Comparison of ENCODE assay signal across 30 cellular contexts in the genomic region with DNA sequence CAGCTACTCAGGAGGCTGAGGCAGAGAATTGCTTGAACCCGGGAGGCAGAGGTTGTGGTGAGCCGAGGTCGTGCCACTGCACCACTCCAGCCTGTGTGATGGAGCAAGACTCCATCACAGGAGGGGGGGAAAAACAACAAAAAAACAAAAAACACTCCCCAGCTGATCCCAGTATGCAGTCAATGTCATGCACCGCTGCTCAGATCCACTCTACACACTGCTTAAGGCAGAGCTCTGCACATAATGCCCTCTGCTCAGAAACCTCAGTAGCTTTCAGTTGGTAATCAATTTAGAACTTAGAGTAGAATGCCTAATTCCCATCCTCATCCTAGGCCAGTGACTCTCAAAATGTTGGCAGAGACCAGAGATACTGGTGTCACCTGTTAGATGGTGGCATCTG. TPM values are rescaled to one million over a fixed set of nuclear protein-coding genes. Genes with fewer than 3 reads are reported as not detected.
A peak's percentile ranks its signal among the peaks of the same experiment; 100 is the strongest.
DNase-seq lines count a peak whose midpoint lies in the region; ATAC-seq and TF ChIP-seq lines count a peak whose summit lies in the region.
"Had no signal": no experiment of that assay in that cellular context is flagged by ENCODE, and none has a peak within 500 bp of the region (broad histone marks: within the 10 kb centered on the region; RNA-seq: fewer than 3 reads in every experiment).

No MANE protein-coding gene starts in this region.

- peaks cover 16% of the 10 kb centered on the region for H3K36me3 ChIP-seq in CD4-positive, CD25-positive, alpha-beta regulatory T cell (ENCODE audit: control insufficient read depth, insufficient read depth, low read length)
- H3K36me3 ChIP-seq in OCI-LY1 (ENCODE audit: insufficient read depth, low read length) (peaks cover 87% of the 10 kb centered on the region), A673 (ENCODE audit: insufficient read depth, low read length, poor library complexity, severe bottlenecking) (peaks cover 84% of the 10 kb centered on the region), SK-N-SH (replicated peaks in 1 of 2; ENCODE audit: control insufficient read depth in 1 of 2, insufficient read depth in 2 of 2, low read length in 1 of 2) (peaks cover 41 to 57% of the 10 kb centered on the region in 2 experiments)
- H3K36me3 ChIP-seq: ovary had no signal

- H3K9me2 ChIP-seq in OCI-LY1 (ENCODE audit: low read depth, low read length) (no peaks in the 10 kb centered on the region), SK-N-SH (no peaks in the 10 kb centered on the region)

- peaks cover 29% of the 10 kb centered on the region for H3K4me1 ChIP-seq in CD4-positive, CD25-positive, alpha-beta regulatory T cell (ENCODE audit: control insufficient read depth, insufficient read depth, low read length, poor library complexity, severe bottlenecking)
- peaks cover 63% of the 10 kb centered on the region for H3K4me1 ChIP-seq in OCI-LY1 (ENCODE audit: insufficient read depth, low read length, severe bottlenecking)
- no peaks in the 10 kb centered on the region for H3K4me1 ChIP-seq in A673 (ENCODE audit: insufficient read depth, low read length, poor library complexity, severe bottlenecking)
- H3K4me1 ChIP-seq in SK-N-SH (ENCODE audit: control insufficient read depth in 1 of 2, insufficient read depth in 2 of 2, low read depth in 1 of 2, low read length in 1 of 2) = no peaks in the 10 kb centered on the region
- H3K4me1 ChIP-seq: A549, right atrium auricular region had no signal

- BruUV-seq in A673 (replicated peaks; lab: Mats Ljungman, UMichigan) = no TSS peak

- no peak overlapping the region for H3K4me2 ChIP-seq in OCI-LY1 (ENCODE audit: low read length)
- no peak overlapping the region for H3K4me2 ChIP-seq in SK-N-SH
- H3K4me2 ChIP-seq: A549 had no signal

- TF ChIP-seq RAD21 in SK-N-SH (IDR thresholded peaks at IDR 0.05; ENCODE audit: low read length) = no peak

- no peak overlapping the region for H3K27ac ChIP-seq in CD4-positive, CD25-positive, alpha-beta regulatory T cell (ENCODE audit: insufficient read depth, low read length, poor library complexity, severe bottlenecking)
- H3K27ac ChIP-seq in OCI-LY1 (ENCODE audit: low read depth, low read length, poor library complexity, severe bottlenecking) = peak overlapping the region; percentile 99
- H3K27ac ChIP-seq in A673 (ENCODE audit: low read depth, low read length, poor library complexity, severe bottlenecking) = no peak overlapping the region
- H3K27ac ChIP-seq in SK-N-SH (ENCODE audit: low read depth in 2 of 2, low read length in 1 of 2) = no peak overlapping the region
- H3K27ac ChIP-seq: A549, coronary artery, ovary, right atrium auricular region, VCaP had no signal

- ATAC-seq in activated CD4-positive, alpha-beta T cell treated with anti-CD3 and anti-CD28 coated beads for 36 hours = no peak
- no peak for ATAC-seq in CD4-positive, CD25-positive, alpha-beta regulatory T cell (ENCODE audit: low read depth in 2 of 2)
- ATAC-seq: activated CD8-positive, alpha-beta T cell treated with anti-CD3 and anti-CD28 coated beads for 36 hours; esophagus mucosa; mucosa of descending colon had no signal

- no peak overlapping the region for H3K4me3 Mint-ChIP-seq in activated CD4-positive, alpha-beta T cell treated with anti-CD3 and anti-CD28 coated beads for 36 hours
- no peak overlapping the region for H3K4me3 Mint-ChIP-seq in CD4-positive, CD25-positive, alpha-beta regulatory T cell
- H3K4me3 Mint-ChIP-seq: activated CD8-positive, alpha-beta T cell treated with anti-CD3 and anti-CD28 coated beads for 36 hours; activated naive CD4-positive, alpha-beta T cell treated with anti-CD3 and anti-CD28 coated beads, Interleukin-2, amount 10 ng/mL, durations not matched to agents 7 days and 5 days; nephron progenitor cell had no signal

- TF ChIP-seq EP300 in SK-N-SH (IDR thresholded peaks at IDR 0.05; ENCODE audit: borderline replicate concordance in 1 of 2, low read depth in 1 of 2, low read length in 1 of 2) = no peak

- no peaks in the 10 kb centered on the region for H3K27me3 Mint-ChIP-seq in activated CD4-positive, alpha-beta T cell treated with anti-CD3 and anti-CD28 coated beads for 36 hours
- H3K27me3 Mint-ChIP-seq in CD4-positive, CD25-positive, alpha-beta regulatory T cell = no peaks in the 10 kb centered on the region
- H3K27me3 Mint-ChIP-seq: activated CD8-positive, alpha-beta T cell treated with anti-CD3 and anti-CD28 coated beads for 36 hours; activated naive CD4-positive, alpha-beta T cell treated with anti-CD3 and anti-CD28 coated beads, Interleukin-2, amount 10 ng/mL, durations not matched to agents 7 days and 5 days had no signal

- no peaks in the 10 kb centered on the region for H3K9me3 ChIP-seq in CD4-positive, CD25-positive, alpha-beta regulatory T cell (ENCODE audit: control insufficient read depth in 2 of 2, low read length in 2 of 2)
- H3K9me3 ChIP-seq in OCI-LY1 (ENCODE audit: low read length) (no peaks in the 10 kb centered on the region), A673 (ENCODE audit: low read depth, low read length, poor library complexity, severe bottlenecking) (no peaks in the 10 kb centered on the region), SK-N-SH (no peaks in the 10 kb centered on the region)
- H3K9me3 ChIP-seq: A549, mucosa of descending colon, ovary, right atrium auricular region had no signal

- H3K9me3 Mint-ChIP-seq in activated CD4-positive, alpha-beta T cell treated with anti-CD3 and anti-CD28 coated beads for 36 hours (ENCODE audit: low read depth) = no peaks in the 10 kb centered on the region
- H3K9me3 Mint-ChIP-seq in CD4-positive, CD25-positive, alpha-beta regulatory T cell = peaks cover 0 to 2% (median 0%) of the 10 kb centered on the region in 7 donors
- H3K9me3 Mint-ChIP-seq: activated CD8-positive, alpha-beta T cell treated with anti-CD3 and anti-CD28 coated beads for 36 hours; activated naive CD4-positive, alpha-beta T cell treated with anti-CD3 and anti-CD28 coated beads, Interleukin-2, amount 10 ng/mL, durations not matched to agents 7 days and 5 days; nephron progenitor cell had no signal

- DNase-seq in activated CD4-positive, alpha-beta T cell treated with anti-CD3 and anti-CD28 coated beads for 36 hours = no peak
- DNase-seq in activated CD4-positive, alpha-beta T cell treated with anti-CD3 and anti-CD28 coated beads for 4 hours = no peak
- DNase-seq in CD4-positive, CD25-positive, alpha-beta regulatory T cell = no peak
- DNase-seq in cerebellar cortex (ENCODE audit: low spot score) (peak; percentile 31), AG20443 (ENCODE audit: low spot score) (no peak), A673 (ENCODE audit: low spot score) (no peak), SK-N-SH (no peak)
- DNase-seq: activated CD8-positive, alpha-beta T cell treated with anti-CD3 and anti-CD28 coated beads for 36 hours; activated naive CD4-positive, alpha-beta T cell treated with anti-CD3 and anti-CD28 coated beads, Interleukin-2, amount 10 ng/mL, durations not matched to agents 7 days and 5 days; anterior cingulate cortex; COR-L47; DMS79 treated with DMSO at 0.1 percent for 48 hours; foreskin melanocyte; KBM-7; mucosa of descending colon; NCI-H1417; NCI-H2081 treated with DMSO at 0.1 percent for 48 hours; NCI-H446 treated with DMSO at 0.1 percent for 48 hours; nephron progenitor cell; OCI-M1; ovary; stimulated activated CD4-positive, alpha-beta T cell treated with anti-CD3 and anti-CD28 coated beads, Interleukin-2, amount 100 ng/mL, for 24 hours; trophoblast cell had no signal

- H3K36me3 Mint-ChIP-seq in activated CD4-positive, alpha-beta T cell treated with anti-CD3 and anti-CD28 coated beads for 36 hours (ENCODE audit: low read depth) = peaks cover 73% of the 10 kb centered on the region
- peaks cover 32% of the 10 kb centered on the region for H3K36me3 Mint-ChIP-seq in CD4-positive, CD25-positive, alpha-beta regulatory T cell

- no peak overlapping the region for H2AFZ ChIP-seq in OCI-LY1 (ENCODE audit: low read length)
- no peak overlapping the region for H2AFZ ChIP-seq in SK-N-SH (ENCODE audit: low read depth)

- H3K79me2 ChIP-seq in OCI-LY1 (ENCODE audit: insufficient read depth, low read length) = no peaks in the 10 kb centered on the region
- no peaks in the 10 kb centered on the region for H3K79me2 ChIP-seq in SK-N-SH (ENCODE audit: insufficient read depth)

- H3F3A ChIP-seq in OCI-LY1 (ENCODE audit: insufficient read depth, low read length) (peaks cover 12% of the 10 kb centered on the region; the same call in 1 of the 2 replicates), SK-N-SH (replicated peaks; ENCODE audit: insufficient read depth) (peaks cover 2% of the 10 kb centered on the region)

- H3K9ac ChIP-seq in OCI-LY1 (ENCODE audit: low read length) (no peak overlapping the region), SK-N-SH (no peak overlapping the region)

- no peak for TF ChIP-seq CTCF in OCI-LY1 (IDR thresholded peaks at IDR 0.05; ENCODE audit: low read length)
- no peak for TF ChIP-seq CTCF in A673 (conservative IDR thresholded peaks at IDR 0.05; ENCODE audit: low read depth, low read length)
- TF ChIP-seq CTCF in SK-N-SH (IDR thresholded peaks at IDR 0.05) = no peak

- peak overlapping the region; percentile 80 for H3K27ac Mint-ChIP-seq in activated CD4-positive, alpha-beta T cell treated with anti-CD3 and anti-CD28 coated beads for 36 hours
- H3K27ac Mint-ChIP-seq in CD4-positive, CD25-positive, alpha-beta regulatory T cell = peak overlapping the region; percentile 76 to 90 (median 90)
- H3K27ac Mint-ChIP-seq: nephron progenitor cell had no signal

- POLR2A ChIA-PET in activated CD4-positive, alpha-beta T cell treated with anti-CD3 and anti-CD28 coated beads for 36 hours (lab: Charles Lee) = interaction anchor here (0.5 kb wide), 1 partner anchor 148 kb away, joined by 5 read pairs; no protein-coding TSS in a partner anchor
- POLR2A ChIA-PET in A673 (lab: Charles Lee; ENCODE audit: low non-redundant PET) = no interaction called here
- POLR2A ChIA-PET in SK-N-SH (lab: Yijun Ruan, JAX) = no interaction called here

- CTCF ChIA-PET in activated CD4-positive, alpha-beta T cell treated with anti-CD3 and anti-CD28 coated beads for 36 hours (lab: Charles Lee) = interaction anchor here (1.5 to 3.0 kb wide), 2 partner anchors 15 to 140 kb away, joined by 3 to 15 read pairs; no protein-coding TSS in a partner anchor
- CTCF ChIA-PET in A673 (lab: Charles Lee) (no interaction called here), SK-N-SH (lab: Yijun Ruan, JAX) (interaction anchor here (2.0 kb wide), 1 partner anchor 15 kb away, joined by 11 read pairs; no protein-coding TSS in a partner anchor)

- H4K20me1 ChIP-seq in OCI-LY1 (ENCODE audit: insufficient read depth, low read length) (no peaks in the 10 kb centered on the region), SK-N-SH (ENCODE audit: insufficient read depth) (no peaks in the 10 kb centered on the region)

- no peak overlapping the region for H3K4me3 ChIP-seq in CD4-positive, CD25-positive, alpha-beta regulatory T cell (ENCODE audit: low read depth, low read length)
- H3K4me3 ChIP-seq in OCI-LY1 (ENCODE audit: low read depth, low read length, poor library complexity, severe bottlenecking) = no peak overlapping the region
- no peak overlapping the region for H3K4me3 ChIP-seq in A673 (ENCODE audit: low read depth, low read length, poor library complexity, severe bottlenecking)
- no peak overlapping the region for H3K4me3 ChIP-seq in SK-N-SH (ENCODE audit: low read depth in 2 of 2, low read length in 1 of 2)
- H3K4me3 ChIP-seq: A549, coronary artery, lung, mucosa of descending colon, ovary, right atrium auricular region had no signal

- 100% methylated on average over 4 of the region's 4 CpGs for WGBS in SK-N-SH (ENCODE audit: low lambda C conversion rate)

- H3K27me3 ChIP-seq in CD4-positive, CD25-positive, alpha-beta regulatory T cell (ENCODE audit: control insufficient read depth, insufficient read depth, low read length) = no peaks in the 10 kb centered on the region
- H3K27me3 ChIP-seq in OCI-LY1 (ENCODE audit: insufficient read depth, low read length) = no peaks in the 10 kb centered on the region
- H3K27me3 ChIP-seq in A673 (replicated peaks; ENCODE audit: insufficient read depth, low read depth, low read length, poor library complexity) = no peaks in the 10 kb centered on the region
- H3K27me3 ChIP-seq in SK-N-SH (ENCODE audit: insufficient read depth) = no peaks in the 10 kb centered on the region
- H3K27me3 ChIP-seq: ovary, right atrium auricular region had no signal

- intact Hi-C loops in activated CD4-positive, alpha-beta T cell treated with anti-CD3 and anti-CD28 coated beads for 36 hours (cut with DNase I, micrococcal nuclease) = no loop called here
- intact Hi-C loops in A673 (cut with micrococcal nuclease; ENCODE audit: unreplicated experiment) = no loop called here

- peaks cover 55% of the 10 kb centered on the region for H3K4me1 Mint-ChIP-seq in activated CD4-positive, alpha-beta T cell treated with anti-CD3 and anti-CD28 coated beads for 36 hours
- peaks cover 31 to 64% (median 50%) of the 10 kb centered on the region in 4 donors for H3K4me1 Mint-ChIP-seq in CD4-positive, CD25-positive, alpha-beta regulatory T cell
- H3K4me1 Mint-ChIP-seq: nephron progenitor cell had no signal

RNA-seq across cellular contexts. Expression of a gene that starts 43.9 kb away (rescaled TPM):
- 10 to 100 TPM; 16.1 to 20.7 TPM for total RNA-seq in activated CD4-positive, alpha-beta T cell treated with anti-CD3 and anti-CD28 coated beads for 36 hours
- 8.4 TPM for total RNA-seq in CD4-positive, CD25-positive, alpha-beta regulatory T cell
- polyA plus RNA-seq in CD4-positive, CD25-positive, alpha-beta regulatory T cell = 1 to 10 TPM; 3.8 to 5.1 (median 4.5) TPM
- 46.8 and 55.4 TPM in 2 replicates for total RNA-seq in A673 (2021)
- polyA plus RNA-seq in SK-N-SH (2012; rRNA removed) = 14.9 and 18.5 TPM in 2 replicates
- 15.0 and 16.7 TPM in 2 replicates for polyA plus RNA-seq in SK-N-SH (2012; cell fraction: cytosol; rRNA removed)
- polyA plus RNA-seq in SK-N-SH (2012; cell fraction: nucleus; rRNA removed) = 16.0 and 20.9 TPM in 2 replicates
